Comparison of ENCODE assay signal across 9 cellular contexts in genomic region chrX:48020472-48020871, GRCh38. TPM values are rescaled to one million over a fixed set of nuclear protein-coding genes. Genes with fewer than 3 reads are reported as not detected.
DNase-seq lines count a peak whose midpoint lies in the region; ATAC-seq, FAIRE-seq and TF ChIP-seq lines count a peak whose summit lies in the region.
"Not testable (repeated sequence)": the region's sequence is repeated elsewhere in the genome, so short reads cannot be mapped to it uniquely, and the experiment has no call there.
"Had no signal": no experiment of that assay in that cellular context is flagged by ENCODE, and none has a peak within 500 bp of the region (broad histone marks: within the 10 kb centered on the region; RNA-seq: fewer than 3 reads in every experiment).

No MANE protein-coding gene starts in this region.

- intact Hi-C loops in naive thymus-derived CD4-positive, alpha-beta T cell (cut with micrococcal nuclease): loop anchor here (2.0 to 10.0 kb wide), 5 partner anchors 370 to 878 kb away; partner anchors contain the start of genes NDUFB11 (in 2 of the 2), ARAF (in 1 of the 2), EBP (in 1 of the 2) and ELK1 (in 1 of the 2)

- DNase-seq in GM12892 (ENCODE audit: insufficient read length); SJCRH30; brain microvascular endothelial cell; glutamatergic neuron: not testable (repeated sequence)
- peak; percentile 28 for DNase-seq in activated T-cell treated with anti-CD3 and anti-CD28 coated beads for 24 hours (ENCODE audit: low read depth)
- peak in 5 of 9 donors; percentile 16 to 61 (median 32) for DNase-seq in naive thymus-derived CD4-positive, alpha-beta T cell
- DNase-seq in stimulated activated CD4-positive, alpha-beta T cell treated with anti-CD3 and anti-CD28 coated beads, Interleukin-2, amount 100 ng/mL, for 24 hours: peak; percentile 26 to 32

- not testable (repeated sequence) for H3K4me1 ChIP-seq in SJCRH30; naive thymus-derived CD4-positive, alpha-beta T cell (ENCODE audit: control insufficient read depth in 2 of 2, insufficient read depth in 2 of 2, low read length in 2 of 2)

- peak; percentile 8 for ATAC-seq in naive thymus-derived CD4-positive, alpha-beta T cell

- H3K4me3 ChIP-seq in SJCRH30; naive thymus-derived CD4-positive, alpha-beta T cell (ENCODE audit: low read length): not testable (repeated sequence)
- H3K4me3 ChIP-seq in brain microvascular endothelial cell (ENCODE audit: low read depth, low read length): peak overlapping the region; percentile 69

- H3K36me3 ChIP-seq in SJCRH30; brain microvascular endothelial cell (replicated peaks); naive thymus-derived CD4-positive, alpha-beta T cell (ENCODE audit: control insufficient read depth in 2 of 3, insufficient read depth in 3 of 3, low read length in 3 of 3): not testable (repeated sequence)

- not testable (repeated sequence) for H3K27me3 ChIP-seq in SJCRH30; brain microvascular endothelial cell (replicated peaks); naive thymus-derived CD4-positive, alpha-beta T cell (ENCODE audit: control insufficient read depth in 2 of 2, insufficient read depth in 2 of 2, low read length in 2 of 2)

- TF ChIP-seq CTCF in brain microvascular endothelial cell (IDR thresholded peaks at IDR 0.05; ENCODE audit: low read depth, low read length, missing control alignments); glutamatergic neuron (IDR thresholded peaks at IDR 0.05; ENCODE audit: partially characterized antibody, unreplicated experiment): not testable (repeated sequence)

- POLR2A ChIA-PET in naive thymus-derived CD4-positive, alpha-beta T cell (lab: Charles Lee): interaction anchor here (0.7 to 1.4 kb wide), 3 partner anchors 18 to 370 kb away, joined by 3 to 13 read pairs (median 7); partner anchors contain the start of genes ELK1 and ZNF81

- TF ChIP-seq POLR2A in GM12892 (IDR thresholded peaks at IDR 0.05; ENCODE audit: low read depth, low read length): not testable (repeated sequence)

- not testable (repeated sequence) for H3K27me3 Mint-ChIP-seq in glutamatergic neuron (ENCODE audit: unreplicated experiment); naive thymus-derived CD4-positive, alpha-beta T cell

- in situ Hi-C loops in brain microvascular endothelial cell (cut with HindIII; ENCODE audit: low pct_ligation_motif_present, low sequenced_read_pairs): not testable (repeated sequence)

- peak; percentile 69 for FAIRE-seq in GM12892 (lab: Jason Lieb, UNC)

- H3K36me3 Mint-ChIP-seq in glutamatergic neuron (ENCODE audit: unreplicated experiment); naive thymus-derived CD4-positive, alpha-beta T cell: not testable (repeated sequence)

- not testable (repeated sequence) for H3K4me1 Mint-ChIP-seq in glutamatergic neuron (ENCODE audit: low read depth, unreplicated experiment)
- H3K4me1 Mint-ChIP-seq in naive thymus-derived CD4-positive, alpha-beta T cell: peaks cover 2 to 24% (median 7%) of the 10 kb centered on the region in 7 donors

- not testable (repeated sequence) for H3K27ac Mint-ChIP-seq in glutamatergic neuron (ENCODE audit: unreplicated experiment)
- peak overlapping the region; percentile 70 to 99 (median 97) for H3K27ac Mint-ChIP-seq in naive thymus-derived CD4-positive, alpha-beta T cell

- peak overlapping the region; percentile 94 for H3K4me3 Mint-ChIP-seq in glutamatergic neuron (ENCODE audit: unreplicated experiment)
- H3K4me3 Mint-ChIP-seq in naive thymus-derived CD4-positive, alpha-beta T cell: peak overlapping the region; percentile 77 to 97 (median 94)

- not testable (repeated sequence) for H3K9me3 ChIP-seq in SJCRH30 (replicated peaks); naive thymus-derived CD4-positive, alpha-beta T cell (ENCODE audit: control insufficient read depth in 2 of 3, low read length in 3 of 3)

- not testable (repeated sequence) for H3K9me3 Mint-ChIP-seq in glutamatergic neuron (ENCODE audit: unreplicated experiment); naive thymus-derived CD4-positive, alpha-beta T cell

- 0 out of 2 replicates have a peak overlapping the region, but pooled peaks have one; percentile 99 for H3K27ac ChIP-seq in SJCRH30
- not testable (repeated sequence) for H3K27ac ChIP-seq in brain microvascular endothelial cell
- H3K27ac ChIP-seq in naive thymus-derived CD4-positive, alpha-beta T cell (ENCODE audit: low read depth, low read length): peak overlapping the region; percentile 87

- CTCF ChIA-PET in naive thymus-derived CD4-positive, alpha-beta T cell (lab: Charles Lee): interaction anchor here (1.2 kb wide), 1 partner anchor 189 kb away, joined by 5 read pairs; no protein-coding TSS in a partner anchor

RNA-seq across cellular contexts. Expression of gene SPACA5, which starts 13.7 kb away (rescaled TPM):
- not detected for polyA plus RNA-seq in GM12892 (2012; ENCODE audit: missing spikeins)
- total RNA-seq in SJCRH30 (2014; rRNA removed; shearing (Covaris generic)): not detected in 2 replicates
- total RNA-seq in glutamatergic neuron (ENCODE audit: unreplicated experiment): not detected
- under 1 TPM in 1 of 5 experiments, not detected in 4; 0.59 TPM for total RNA-seq in naive thymus-derived CD4-positive, alpha-beta T cell
- under 1 TPM in 1 of 2 donors, not detected in 1; 0.60 TPM for polyA plus RNA-seq in naive thymus-derived CD4-positive, alpha-beta T cell
- total RNA-seq: colonic mucosa, frontal cortex had no signal

RNA-seq across cellular contexts. Expression of gene ZNF182, which starts 16.7 kb away (rescaled TPM):
- polyA plus RNA-seq in GM12892 (2012; ENCODE audit: missing spikeins): 4.1 TPM
- 4.2 and 4.4 TPM in 2 replicates for total RNA-seq in SJCRH30 (2014; rRNA removed; shearing (Covaris generic))
- 7.8 TPM for total RNA-seq in glutamatergic neuron (ENCODE audit: unreplicated experiment)
- 10 to 100 TPM in 2 of 5 experiments, 1 to 10 TPM in 3; 6.6 to 16.7 (median 9.0) TPM for total RNA-seq in naive thymus-derived CD4-positive, alpha-beta T cell
- 1 to 10 TPM; 4.6 to 10.0 TPM for polyA plus RNA-seq in naive thymus-derived CD4-positive, alpha-beta T cell

RNA-seq across cellular contexts. Expression of gene ZNF630, which starts 51.0 kb away (rescaled TPM):
- 1.6 TPM for polyA plus RNA-seq in GM12892 (2012; ENCODE audit: missing spikeins)
- 0.41 and 0.71 TPM in 2 replicates for total RNA-seq in SJCRH30 (2014; rRNA removed; shearing (Covaris generic))
- total RNA-seq in glutamatergic neuron (ENCODE audit: unreplicated experiment): 2.8 TPM
- 1 to 10 TPM in 4 of 5 experiments, under 1 TPM in 1; 0.53 to 5.1 (median 2.2) TPM for total RNA-seq in naive thymus-derived CD4-positive, alpha-beta T cell
- 1 to 10 TPM in 1 of 2 donors, under 1 TPM in 1; 0.60 to 1.2 TPM for polyA plus RNA-seq in naive thymus-derived CD4-positive, alpha-beta T cell
